9 cellular contexts compared by ENCODE assay signal in genomic region chr3:158918008-158918407, GRCh38.
DNase-seq lines count a peak whose midpoint lies in the region; ATAC-seq, FAIRE-seq and TF ChIP-seq lines count a peak whose summit lies in the region.
"Had no signal": no experiment of that assay in that cellular context is flagged by ENCODE, and none has a peak within 500 bp of the region (broad histone marks: within the 10 kb centered on the region; RNA-seq: fewer than 3 reads in every experiment).

No MANE protein-coding gene starts in this region.

- H3K4me2 ChIP-seq in H1 (ENCODE audit: insufficient read depth in 1 of 2, low read depth in 2 of 2, low read length in 2 of 2) = no peak overlapping the region

- no peak overlapping the region for H3K9ac ChIP-seq in H1 (replicated peaks in 1 of 4; ENCODE audit: extremely low read depth in 1 of 4, low read depth in 3 of 4, low read length in 3 of 4)

- no peak overlapping the region for H3K4me3 ChIP-seq in Peyer's patch
- H3K4me3 ChIP-seq in H1 (ENCODE audit: extremely low read depth in 1 of 4, insufficient read depth in 2 of 4, low read depth in 3 of 4, low read length in 4 of 4) = no peak overlapping the region
- H3K4me3 ChIP-seq: lung had no signal

- no peak overlapping the region for H2AK5ac ChIP-seq in H1 (ENCODE audit: low read depth, low read length)

- H3K27ac Mint-ChIP-seq in activated naive CD4-positive, alpha-beta T cell treated with anti-CD3 and anti-CD28 coated beads, Interleukin-2, amount 10 ng/mL, durations not matched to agents 7 days and 5 days = no peak overlapping the region
- H3K27ac Mint-ChIP-seq in nephron progenitor cell = no peak overlapping the region

- H2BK5ac ChIP-seq in H1 (ENCODE audit: low read depth, low read length) = no peak overlapping the region

- no peaks in the 10 kb centered on the region for H3K23me2 ChIP-seq in H1 (ENCODE audit: low read depth, low read length)

- ATAC-seq in GM21576 (IDR thresholded peaks at IDR 0.05; ENCODE audit: unreplicated experiment) = peak; percentile 79

- H3K4me1 Mint-ChIP-seq in activated naive CD4-positive, alpha-beta T cell treated with anti-CD3 and anti-CD28 coated beads, Interleukin-2, amount 10 ng/mL, durations not matched to agents 7 days and 5 days = no peaks in the 10 kb centered on the region
- no peaks in the 10 kb centered on the region for H3K4me1 Mint-ChIP-seq in nephron progenitor cell

- H3K79me2 ChIP-seq in H1 (ENCODE audit: control insufficient read depth in 1 of 2, insufficient read depth in 2 of 2, low read length in 2 of 2) = no peaks in the 10 kb centered on the region

- H4K8ac ChIP-seq in H1 (ENCODE audit: extremely low read depth, insufficient read depth, low read length) = no peak overlapping the region

- no peak overlapping the region for H3K4ac ChIP-seq in H1 (replicated peaks; ENCODE audit: insufficient read length, low read depth, low read length)

- H3K56ac ChIP-seq in H1 (replicated peaks; ENCODE audit: insufficient read length, low read depth, low read length) = no peak overlapping the region

- H3K18ac ChIP-seq in H1 (ENCODE audit: extremely low read depth, low read length) = no peak overlapping the region

- no peak overlapping the region for H4K91ac ChIP-seq in H1 (replicated peaks; ENCODE audit: insufficient read length, low read length)

- peak overlapping the region; percentile 42; the same call in 1 of the 2 replicates for H2AFZ ChIP-seq in H1 (ENCODE audit: low read length)

- TF ChIP-seq CTCF in Peyer's patch (IDR thresholded peaks at IDR 0.05) (peak in 4 of 6 experiments; percentile 18 to 40 (median 26)), H1 (IDR thresholded peaks at IDR 0.05; ENCODE audit: control extremely low read depth in 1 of 3, insufficient read depth in 1 of 3, low read depth in 1 of 3, low read length in 3 of 3) (peak; percentile 76 to 90 (median 78)), nephron progenitor cell (IDR thresholded peaks at IDR 0.05) (peak; percentile 66)

- TF ChIP-seq EP300 in H1 (IDR thresholded peaks at IDR 0.05; ENCODE audit: borderline replicate concordance in 1 of 2, low read depth in 2 of 2, low read length in 2 of 2) = no peak

- peak; percentile 40 for DNase-seq in activated naive CD4-positive, alpha-beta T cell treated with anti-CD3 and anti-CD28 coated beads, Interleukin-2, amount 10 ng/mL, durations not matched to agents 7 days and 5 days
- no peak for DNase-seq in activated naive CD4-positive, alpha-beta T cell treated with Interleukin-2 at 50 U/mL for 16 hours
- peak; percentile 48 for DNase-seq in HS-27A (ENCODE audit: low read depth)
- DNase-seq in Peyer's patch = peak in 1 of 3 donors; percentile 48
- peak; percentile 29 to 74 for DNase-seq in H1 (ENCODE audit: low read depth in 1 of 2, low spot score in 2 of 2)
- peak; percentile 61 for DNase-seq in nephron progenitor cell
- DNase-seq in stimulated activated naive CD4-positive, alpha-beta T cell treated with Interleukin-2 at 50 U/mL for 16 hours (lab: John Stamatoyannopoulos, UW) = no peak

- TF ChIP-seq POLR2A in Peyer's patch (IDR thresholded peaks at IDR 0.05) = no peak
- no peak for TF ChIP-seq POLR2A in H1 (IDR thresholded peaks at IDR 0.05; ENCODE audit: control extremely low read depth in 1 of 2, low read depth in 2 of 2, low read length in 2 of 2)

- no peak overlapping the region for H3K4me3 Mint-ChIP-seq in activated naive CD4-positive, alpha-beta T cell treated with anti-CD3 and anti-CD28 coated beads, Interleukin-2, amount 10 ng/mL, durations not matched to agents 7 days and 5 days
- no peak overlapping the region for H3K4me3 Mint-ChIP-seq in nephron progenitor cell

- H4K5ac ChIP-seq in H1 (ENCODE audit: insufficient read length, low read depth, low read length) = no peak overlapping the region

- no peaks in the 10 kb centered on the region for H3K27me3 ChIP-seq in Peyer's patch
- H3K27me3 ChIP-seq in H1 (replicated peaks in 1 of 4; ENCODE audit: control insufficient read depth in 3 of 4, extremely low read depth in 1 of 4, insufficient read depth in 3 of 4, low read length in 3 of 4) = no peaks in the 10 kb centered on the region

- 56% methylated on average over 3 of the region's 3 CpGs; no CpG with 5 or more reads in 1 of the 2 experiments for WGBS in H1 (ENCODE audit: extremely low coverage in 1 of 2, insufficient coverage in 1 of 2, insufficient read length in 1 of 2, insufficient replicate concordance in 2 of 2, low coverage in 1 of 2, low lambda C conversion rate in 2 of 2, missing lambda C conversion rate in 1 of 2), 2 experiments

- no peaks in the 10 kb centered on the region for H3K9me3 Mint-ChIP-seq in activated naive CD4-positive, alpha-beta T cell treated with anti-CD3 and anti-CD28 coated beads, Interleukin-2, amount 10 ng/mL, durations not matched to agents 7 days and 5 days
- no peaks in the 10 kb centered on the region for H3K9me3 Mint-ChIP-seq in nephron progenitor cell

- TF ChIP-seq RAD21 in H1 (IDR thresholded peaks at IDR 0.05 in 1 of 2, conservative IDR thresholded peaks at IDR 0.05 in 1 of 2; ENCODE audit: low read depth in 2 of 2, low read length in 2 of 2) = peak; percentile 86 to 90

- no peak overlapping the region for H2BK12ac ChIP-seq in H1 (ENCODE audit: low read depth, low read length)

- peaks cover 3% of the 10 kb centered on the region for H3K27me3 Mint-ChIP-seq in activated naive CD4-positive, alpha-beta T cell treated with anti-CD3 and anti-CD28 coated beads, Interleukin-2, amount 10 ng/mL, durations not matched to agents 7 days and 5 days
- peaks cover 19% of the 10 kb centered on the region for H3K27me3 Mint-ChIP-seq in nephron progenitor cell (ENCODE audit: low read depth, poor library complexity)

- H3K36me3 Mint-ChIP-seq in activated naive CD4-positive, alpha-beta T cell treated with anti-CD3 and anti-CD28 coated beads, Interleukin-2, amount 10 ng/mL, durations not matched to agents 7 days and 5 days = no peaks in the 10 kb centered on the region
- no peaks in the 10 kb centered on the region for H3K36me3 Mint-ChIP-seq in nephron progenitor cell (ENCODE audit: low read depth)

- H3K14ac ChIP-seq in H1 (ENCODE audit: insufficient read length) = no peak overlapping the region

- FAIRE-seq in H1 (lab: Jason Lieb, UNC) = peak; percentile 94

- H2BK20ac ChIP-seq in H1 (ENCODE audit: low read length) = no peak overlapping the region

- H3K23ac ChIP-seq in H1 (ENCODE audit: insufficient read length) = no peak overlapping the region

- no peak overlapping the region for H2BK15ac ChIP-seq in H1 (ENCODE audit: low read length)

- H3K36me3 ChIP-seq in Peyer's patch (no peaks in the 10 kb centered on the region), H1 (ENCODE audit: control insufficient read depth in 2 of 4, insufficient read depth in 4 of 4, low read length in 3 of 4) (no peaks in the 10 kb centered on the region)

- CTCF ChIA-PET in activated naive CD4-positive, alpha-beta T cell treated with anti-CD3 and anti-CD28 coated beads, Interleukin-2, amount 10 ng/mL, durations not matched to agents 7 days and 5 days (lab: Charles Lee) = interaction anchor here (0.7 to 1.3 kb wide), 4 partner anchors 71 to 355 kb away, joined by 3 to 5 read pairs (median 4); no protein-coding TSS in a partner anchor
- CTCF ChIA-PET in H1 (lab: Charles Lee; ENCODE audit: partially characterized antibody) = interaction anchor here (0.6 to 4.7 kb wide), 40 partner anchors 9 to 341 kb away, joined by 3 to 29 read pairs (median 4); partner anchors contain the start of gene IQCJ

- no peak overlapping the region for H2BK120ac ChIP-seq in H1 (replicated peaks; ENCODE audit: low read depth, low read length)

- no peak overlapping the region for H3K27ac ChIP-seq in Peyer's patch
- no peak overlapping the region for H3K27ac ChIP-seq in H1 (ENCODE audit: low read depth, low read length)

- H3K79me1 ChIP-seq in H1 (ENCODE audit: low read depth, low read length) = no peaks in the 10 kb centered on the region

- H4K20me1 ChIP-seq in H1 (replicated peaks in 1 of 2; ENCODE audit: control insufficient read depth in 1 of 2, insufficient read depth in 2 of 2, low read length in 2 of 2) = no peaks in the 10 kb centered on the region

- no peaks in the 10 kb centered on the region for H3K9me3 ChIP-seq in Peyer's patch
- no peaks in the 10 kb centered on the region for H3K9me3 ChIP-seq in H1 (ENCODE audit: insufficient read depth in 2 of 2, low read depth in 1 of 2, low read length in 1 of 2)

- H3K4me1 ChIP-seq in Peyer's patch (no peaks in the 10 kb centered on the region), H1 (replicated peaks in 1 of 4; ENCODE audit: control insufficient read depth in 3 of 4, insufficient read depth in 4 of 4, low read length in 3 of 4) (no peaks in the 10 kb centered on the region)

- POLR2A ChIA-PET in H1 (lab: Charles Lee; ENCODE audit: partially characterized antibody) = interaction anchor here (0.9 kb wide), 1 partner anchor 9 kb away, joined by 3 read pairs; no protein-coding TSS in a partner anchor

TF ChIP-seq in H1, 55 proteins besides CTCF, POLR2A, EP300 and RAD21 (continues in another document):
- TF ChIP-seq RNF2 (IDR thresholded peaks at IDR 0.05; ENCODE audit: borderline replicate concordance, low read depth, low read length, missing control alignments, poor library complexity, severe bottlenecking) (no peak), SP1 (IDR thresholded peaks at IDR 0.05; ENCODE audit: low read depth, low read length) (no peak), HDAC2 (IDR thresholded peaks at IDR 0.05; ENCODE audit: borderline replicate concordance in 1 of 2, low read depth in 2 of 2, low read length in 2 of 2) (no peak), CREB1 (IDR thresholded peaks at IDR 0.05) (no peak), ATF3 (IDR thresholded peaks at IDR 0.05; ENCODE audit: insufficient read depth, low read depth, low read length) (no peak), EGR1 (IDR thresholded peaks at IDR 0.05; ENCODE audit: borderline replicate concordance, low read depth, low read length) (no peak), CEBPB (IDR thresholded peaks at IDR 0.05; ENCODE audit: low read depth, low read length) (no peak), USF2 (IDR thresholded peaks at IDR 0.05; ENCODE audit: low read length) (no peak), SIN3A (conservative IDR thresholded peaks at IDR 0.05 in 1 of 2, IDR thresholded peaks at IDR 0.05 in 1 of 2; ENCODE audit: low read depth in 1 of 2, low read length in 2 of 2) (no peak), SRF (IDR thresholded peaks at IDR 0.05; ENCODE audit: low read depth, low read length) (no peak), NANOG (IDR thresholded peaks at IDR 0.05; ENCODE audit: insufficient read depth, low read depth, low read length, poor library complexity, severe bottlenecking) (no peak)

Comparison
In these comparisons a context has a peak if more than half of its experiments do, and no peak if none do; other contexts are left out.
1. DNase-seq: peak in activated naive CD4-positive, alpha-beta T cell treated with anti-CD3 and anti-CD28 coated beads, Interleukin-2, amount 10 ng/mL, durations not matched to agents 7 days and 5 days (single experiment), HS-27A (single experiment), H1 (2 of 2) and nephron progenitor cell (single experiment); none in activated naive CD4-positive, alpha-beta T cell treated with Interleukin-2 at 50 U/mL for 16 hours (single experiment) and stimulated activated naive CD4-positive, alpha-beta T cell treated with Interleukin-2 at 50 U/mL for 16 hours (single experiment).
2. CTCF ChIP-seq: peak in every context shown above with its lines; median percentile 78 in H1; 66 in nephron progenitor cell; 26 in Peyer's patch.